In genomic region chr9:28445211-28445610, GRCh38 we compare ENCODE assay signal across 26 cellular contexts.
"Had no signal": no experiment of that assay in that cellular context is flagged by ENCODE, and none has a peak within 500 bp of the region (broad histone marks: within the 10 kb centered on the region; RNA-seq: fewer than 3 reads in every experiment).

No MANE protein-coding gene starts in this region.

- H3K27me3 ChIP-seq: left lung, ovary, right atrium auricular region, right lobe of liver, stomach, tibial artery, upper lobe of right lung, uterus had no signal

- H3K4me3 Mint-ChIP-seq: mesothelial cell of epicardium; naive B cell; natural killer cell; stimulated activated naive B cell treated with anti-CD40 and anti-IgM and Interleukin-4, amounts not matched to agents 10 μg/mL and 1 μg/mL and 100 μg/mL, for 72 hours had no signal

- DNase-seq: hippocampal formation; kidney; left colon; left lung; lower lobe of right lung; mesendoderm; naive B cell; natural killer cell; ovary; right lobe of liver; stimulated activated CD4-positive, alpha-beta T cell treated with anti-CD3 and anti-CD28 coated beads, Interleukin-12 subunit alpha, Interleukin-12 subunit beta, amount 100 ng/mL, for 4 hours; stimulated activated CD4-positive, alpha-beta T cell treated with anti-CD3 and anti-CD28 coated beads, Interleukin-15, amount 100 ng/mL, for 24 hours; stimulated activated CD4-positive, alpha-beta T cell treated with anti-CD3 and anti-CD28 coated beads, Interleukin-2, amount 100 ng/mL, for 24 hours; stimulated activated CD4-positive, alpha-beta T cell treated with anti-CD3 and anti-CD28 coated beads, Interleukin-4, amount 100 ng/mL, for 1 hour; stimulated activated naive B cell treated with anti-CD40 and anti-IgM and Interleukin-4, amounts not matched to agents 10 μg/mL and 1 μg/mL and 100 μg/mL, for 72 hours; stimulated activated naive CD8-positive, alpha-beta T cell treated with anti-CD3 and anti-CD28 coated beads, Interleukin-15, Interleukin-2, amounts not matched to agents 100 U/mL and 50 U/mL, for 24 hours; stomach; tibial artery; trophoblast cell; uterus had no signal

- H3K4me1 Mint-ChIP-seq: naive B cell; natural killer cell; stimulated activated naive B cell treated with anti-CD40 and anti-IgM and Interleukin-4, amounts not matched to agents 10 μg/mL and 1 μg/mL and 100 μg/mL, for 72 hours had no signal

- H3K27me3 Mint-ChIP-seq: naive B cell; progenitor cell of endocrine pancreas; stimulated activated naive B cell treated with anti-CD40 and anti-IgM and Interleukin-4, amounts not matched to agents 10 μg/mL and 1 μg/mL and 100 μg/mL, for 72 hours had no signal

- H3K9me3 ChIP-seq: ovary, right lobe of liver, thoracic aorta, upper lobe of right lung, uterus had no signal

- H3K4me3 ChIP-seq: left lung, lower lobe of right lung, ovary, right atrium auricular region, right lobe of liver, smooth muscle cell, stomach, thoracic aorta, tibial artery, upper lobe of right lung, uterus had no signal

- H3K27ac Mint-ChIP-seq: mesothelial cell of epicardium; naive B cell; natural killer cell; progenitor cell of endocrine pancreas; stimulated activated naive B cell treated with anti-CD40 and anti-IgM and Interleukin-4, amounts not matched to agents 10 μg/mL and 1 μg/mL and 100 μg/mL, for 72 hours had no signal

- H3K27ac ChIP-seq: left lung, lower lobe of right lung, ovary, right atrium auricular region, right lobe of liver, stomach, thoracic aorta, tibial artery, upper lobe of right lung, uterus had no signal

- H3K4me1 ChIP-seq: left lung, lower lobe of right lung, right atrium auricular region, right lobe of liver, stomach, tibial artery, upper lobe of right lung, uterus had no signal

- H3K36me3 ChIP-seq: left lung, lower lobe of right lung, ovary, right atrium auricular region, right lobe of liver, stomach, thoracic aorta, tibial artery, upper lobe of right lung, uterus had no signal

- H3K36me3 Mint-ChIP-seq: mesothelial cell of epicardium; naive B cell; natural killer cell; stimulated activated naive B cell treated with anti-CD40 and anti-IgM and Interleukin-4, amounts not matched to agents 10 μg/mL and 1 μg/mL and 100 μg/mL, for 72 hours had no signal
